Comparison of ENCODE assay signal across 9 cellular contexts in the genomic region with DNA sequence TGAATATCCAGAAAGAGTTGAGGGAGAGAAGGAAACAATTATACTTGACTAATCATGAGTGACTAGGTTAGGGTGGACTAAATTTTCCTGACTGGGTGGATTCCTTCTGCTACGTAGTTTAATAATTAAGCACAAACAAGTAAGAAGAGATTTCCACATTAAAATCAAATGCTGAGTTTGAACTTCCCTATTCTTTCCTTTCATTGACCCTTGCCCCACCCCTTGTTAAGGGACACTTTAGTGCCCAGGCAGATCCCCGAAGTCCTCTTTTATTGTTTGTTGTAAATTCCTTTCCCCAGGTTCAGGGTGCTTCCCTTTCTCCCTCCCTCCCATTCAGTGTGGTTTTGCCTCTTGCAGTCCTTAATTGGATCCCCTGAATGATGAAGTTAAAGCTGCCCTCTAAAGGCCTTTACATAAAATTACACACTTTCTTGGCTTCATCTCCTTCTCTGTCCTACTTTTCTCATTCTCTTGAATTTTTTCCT. TPM values are rescaled to one million over a fixed set of nuclear protein-coding genes. Genes with fewer than 3 reads are reported as not detected.
A peak's percentile ranks its signal among the peaks of the same experiment; 100 is the strongest.
DNase-seq lines count a peak whose midpoint lies in the region; ATAC-seq and TF ChIP-seq lines count a peak whose summit lies in the region.
"Had no signal": no experiment of that assay in that cellular context is flagged by ENCODE, and none has a peak within 500 bp of the region (broad histone marks: within the 10 kb centered on the region; RNA-seq: fewer than 3 reads in every experiment).

No MANE protein-coding gene starts in this region.

- no peaks in the 10 kb centered on the region for H3F3A ChIP-seq in DOHH2 (ENCODE audit: control insufficient read depth, insufficient read depth)

- no peaks in the 10 kb centered on the region for H3K27me3 ChIP-seq in DOHH2 (ENCODE audit: control insufficient read depth, low read length)
- H3K27me3 ChIP-seq in WERI-Rb-1 (ENCODE audit: insufficient read depth, low read depth, severe bottlenecking): no peaks in the 10 kb centered on the region
- H3K27me3 ChIP-seq in lower lobe of right lung (ENCODE audit: low read depth): no peaks in the 10 kb centered on the region

- DNase-seq in HS-5 (ENCODE audit: low read depth) (peak; percentile 1), WERI-Rb-1 (peak; percentile 8), lower lobe of right lung (no peak), AG08395 (ENCODE audit: low spot score) (no peak), endothelial cell (ENCODE audit: low spot score) (no peak)

- no peaks in the 10 kb centered on the region for H3K9me3 Mint-ChIP-seq in endothelial cell (ENCODE audit: unreplicated experiment)
- H3K9me3 Mint-ChIP-seq: central memory CD8-positive, alpha-beta T cell had no signal

- H3K4me1 ChIP-seq in DOHH2 (ENCODE audit: control insufficient read depth, low read length) (no peaks in the 10 kb centered on the region), lower lobe of right lung (no peaks in the 10 kb centered on the region)

- no peak overlapping the region for H3K4me3 ChIP-seq in DOHH2 (ENCODE audit: low read length)
- H3K4me3 ChIP-seq in WERI-Rb-1 (ENCODE audit: low read depth, low read length): no peak overlapping the region
- H3K4me3 ChIP-seq in lower lobe of right lung: no peak overlapping the region

- intact Hi-C loops in lower lobe of right lung (cut with DNase I): no loop called here

- peak; percentile 59 for TF ChIP-seq CTCF in DOHH2 (IDR thresholded peaks at IDR 0.05; ENCODE audit: low read depth, low read length, poor library complexity, severe bottlenecking)
- TF ChIP-seq CTCF in WERI-Rb-1 (IDR thresholded peaks at IDR 0.05; ENCODE audit: low read depth, low read length): peak; percentile 33; the same call in 1 of the 2 replicates
- peak; percentile 23 for TF ChIP-seq CTCF in lower lobe of right lung (IDR thresholded peaks at IDR 0.05)
- no peak for TF ChIP-seq CTCF in endothelial cell (IDR thresholded peaks at IDR 0.05; ENCODE audit: unreplicated experiment)

- H3K36me3 Mint-ChIP-seq in endothelial cell (ENCODE audit: low read depth, unreplicated experiment): no peaks in the 10 kb centered on the region

- no peak overlapping the region for H3K4me2 ChIP-seq in DOHH2 (ENCODE audit: low read length)

- no peaks in the 10 kb centered on the region for H3K27me3 Mint-ChIP-seq in endothelial cell (ENCODE audit: unreplicated experiment)

- H3K79me2 ChIP-seq in DOHH2 (ENCODE audit: control insufficient read depth, low read length): no peaks in the 10 kb centered on the region

- H3K27ac ChIP-seq in DOHH2 (ENCODE audit: low read depth, low read length): no peak overlapping the region
- H3K27ac ChIP-seq in WERI-Rb-1: no peak overlapping the region
- no peak overlapping the region for H3K27ac ChIP-seq in lower lobe of right lung

- H3K36me3 ChIP-seq in DOHH2 (ENCODE audit: control insufficient read depth, low read length) (no peaks in the 10 kb centered on the region), WERI-Rb-1 (no peaks in the 10 kb centered on the region), lower lobe of right lung (no peaks in the 10 kb centered on the region)

- H3K9me3 ChIP-seq in DOHH2 (ENCODE audit: control insufficient read depth, insufficient read depth, low read length): no peaks in the 10 kb centered on the region
- no peaks in the 10 kb centered on the region for H3K9me3 ChIP-seq in WERI-Rb-1 (ENCODE audit: severe bottlenecking)
- H3K9me3 ChIP-seq in lower lobe of right lung: no peaks in the 10 kb centered on the region

- no peaks in the 10 kb centered on the region for H3K4me1 Mint-ChIP-seq in endothelial cell (ENCODE audit: unreplicated experiment)
- H3K4me1 Mint-ChIP-seq: central memory CD8-positive, alpha-beta T cell had no signal

- no peak overlapping the region for H3K27ac Mint-ChIP-seq in endothelial cell (ENCODE audit: unreplicated experiment)

- H3K9me2 ChIP-seq in DOHH2 (replicated peaks; ENCODE audit: control insufficient read depth, low read length): no peaks in the 10 kb centered on the region

- no peak overlapping the region for H3K4me3 Mint-ChIP-seq in endothelial cell (ENCODE audit: unreplicated experiment)
- H3K4me3 Mint-ChIP-seq: central memory CD8-positive, alpha-beta T cell had no signal

- H4K20me1 ChIP-seq in DOHH2 (ENCODE audit: control insufficient read depth, insufficient read depth, low read depth, low read length): no peaks in the 10 kb centered on the region

- ATAC-seq in lower lobe of right lung: peak; percentile 75 to 81
- no peak for ATAC-seq in esophagus mucosa
- no peak for ATAC-seq in GM18907 (IDR thresholded peaks at IDR 0.05; ENCODE audit: unreplicated experiment)

RNA-seq across cellular contexts. Expression of a gene that starts 8.8 kb away (rescaled TPM):
- total RNA-seq in lower lobe of right lung (not detected), esophagus mucosa (not detected), endothelial cell (ENCODE audit: unreplicated experiment) (not detected)

Comparison
In these comparisons a context has a peak if more than half of its experiments do, and no peak if none do; other contexts are left out.
1. DNase-seq: peak in HS-5 (single experiment) and WERI-Rb-1 (single experiment); none in lower lobe of right lung (single experiment), AG08395 (single experiment) and endothelial cell (single experiment).
2. ATAC-seq: peak in lower lobe of right lung (2 of 2); none in esophagus mucosa (single experiment) and GM18907 (single experiment).